14 cellular contexts compared by ENCODE assay signal in the genomic region with DNA sequence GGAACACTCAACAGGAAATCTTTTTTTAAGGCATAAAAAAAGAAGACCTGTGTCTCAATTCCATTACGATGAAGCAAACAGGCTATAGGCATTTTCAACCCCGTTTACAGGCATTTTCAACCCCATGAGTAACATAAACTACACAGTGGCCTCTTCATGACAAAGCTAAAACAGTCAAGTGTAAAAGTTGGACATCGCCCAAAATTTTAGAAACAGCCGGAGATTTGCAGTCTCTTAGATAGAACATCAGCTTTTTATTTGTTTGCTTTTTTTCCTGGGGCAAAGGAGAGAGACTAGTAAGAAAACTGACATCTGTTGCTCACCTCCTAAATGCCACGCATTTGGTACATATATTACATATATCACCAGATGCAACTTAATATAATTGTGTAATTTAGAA.
"Had no signal": no experiment of that assay in that cellular context is flagged by ENCODE, and none has a peak within 500 bp of the region (broad histone marks: within the 10 kb centered on the region; RNA-seq: fewer than 3 reads in every experiment).

No MANE protein-coding gene starts in this region.

- H3K27me3 ChIP-seq: brain microvascular endothelial cell, left lung, ovary, thyroid gland, uterus had no signal

- DNase-seq: activated B cell treated with CpG ODN at 0.5 μM for 24 hours; activated CD4-positive, alpha-beta T cell treated with anti-CD3 and anti-CD28 coated beads, Interleukin-2, amount 10 ng/mL, durations not matched to agents 7 days and 5 days; activated CD8-positive, alpha-beta memory T cell treated with anti-CD3 and anti-CD28 coated beads for 24 hours; brain microvascular endothelial cell; cerebellar nuclear complex; dermis blood vessel endothelial cell; foreskin fibroblast; islet precursor cell; left lung; ovary; retina; small intestine; thyroid gland; uterus had no signal

- H3K4me3 ChIP-seq: left lung, ovary, thyroid gland, uterus had no signal

- H3K9me3 ChIP-seq: ovary, thyroid gland, uterus had no signal

- H3K27ac ChIP-seq: brain microvascular endothelial cell, left lung, ovary, thyroid gland, uterus had no signal

- H3K4me1 ChIP-seq: left lung, thyroid gland, uterus had no signal

- H3K36me3 ChIP-seq: brain microvascular endothelial cell, left lung, ovary, thyroid gland, uterus had no signal
